In genomic region chr3:119130291-119130690, GRCh38 we compare ENCODE assay signal across 18 cellular contexts. TPM values are rescaled to one million over a fixed set of nuclear protein-coding genes. Genes with fewer than 3 reads are reported as not detected.
"Had no signal": no experiment of that assay in that cellular context is flagged by ENCODE, and none has a peak within 500 bp of the region (broad histone marks: within the 10 kb centered on the region; RNA-seq: fewer than 3 reads in every experiment).

No MANE protein-coding gene starts in this region.

RNA-seq across cellular contexts. Expression of gene TEX55, which starts 15.7 kb away (rescaled TPM):
- total RNA-seq: natural killer cell, omental fat pad, osteocyte, pancreas, posterior vena cava, pulmonary artery endothelial cell, right atrium auricular region, sciatic nerve, smooth muscle cell, spleen, suprapubic skin, transverse colon, upper lobe of right lung, urinary bladder, uterus had no signal
- polyA plus RNA-seq: neural cell, pancreas, smooth muscle cell, spleen, thymus, urinary bladder had no signal

RNA-seq across cellular contexts. Expression of gene UPK1B, which starts 43.1 kb away (rescaled TPM):
- total RNA-seq: natural killer cell, posterior vena cava, prostate gland, pulmonary artery endothelial cell, spleen had no signal
- polyA plus RNA-seq: neural cell, spleen had no signal
